ENCODE assay signal across 8 cellular contexts in the genomic region with DNA sequence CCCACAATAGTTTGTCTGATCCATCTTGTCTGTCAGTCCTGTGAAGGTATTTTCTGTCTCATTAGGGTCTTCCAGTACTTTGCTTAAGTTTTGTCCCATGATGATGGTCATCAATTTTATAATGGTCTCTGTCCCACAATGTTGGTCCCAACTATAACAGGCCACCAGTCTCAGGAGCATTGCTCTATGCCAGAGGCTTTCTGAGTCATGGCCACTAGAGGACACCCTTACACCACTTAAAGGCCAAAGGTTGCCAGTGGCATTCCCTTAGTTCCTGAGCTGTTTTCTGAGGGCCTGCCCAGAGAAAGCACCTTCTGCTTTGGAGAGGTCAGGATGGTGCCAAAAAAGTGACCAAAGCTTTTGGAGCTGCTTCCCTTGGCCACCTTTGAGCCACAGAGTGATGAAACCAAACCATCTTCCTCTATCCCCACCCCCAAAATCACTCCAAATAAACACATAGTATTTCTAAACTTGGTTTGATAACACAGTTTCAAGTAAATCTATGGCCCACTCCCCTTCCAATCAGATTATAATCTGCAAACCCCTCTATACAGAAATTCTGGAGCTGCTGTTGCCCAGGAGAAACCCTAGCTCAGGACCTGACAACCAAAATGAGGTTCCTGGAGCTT. TPM values are rescaled to one million over a fixed set of nuclear protein-coding genes. Genes with fewer than 3 reads are reported as not detected.
A peak's percentile ranks its signal among the peaks of the same experiment; 100 is the strongest.
DNase-seq lines count a peak whose midpoint lies in the region; TF ChIP-seq lines count a peak whose summit lies in the region.
"Had no signal": no experiment of that assay in that cellular context is flagged by ENCODE, and none has a peak within 500 bp of the region (broad histone marks: within the 10 kb centered on the region; RNA-seq: fewer than 3 reads in every experiment).

No MANE protein-coding gene starts in this region.

- no peaks in the 10 kb centered on the region for H3K27me3 ChIP-seq in HAP-1 (ENCODE audit: low read depth)
- H3K27me3 ChIP-seq in brain microvascular endothelial cell (replicated peaks), result no peaks in the 10 kb centered on the region

- H3K4me3 ChIP-seq in HAP-1 (no peak overlapping the region), brain microvascular endothelial cell (ENCODE audit: low read depth, low read length) (no peak overlapping the region)

- no peak overlapping the region for H3K27ac ChIP-seq in brain microvascular endothelial cell
- H3K27ac ChIP-seq: epithelial cell of prostate had no signal

- DNase-seq in HAP-1 (ENCODE audit: low spot score in 2 of 2), result peak; percentile 74 to 75
- DNase-seq in M059J (ENCODE audit: low read depth), result peak; percentile 74
- peak; percentile 20 for DNase-seq in SKM-1 (lab: John Stamatoyannopoulos, UW; ENCODE audit: unreplicated experiment)
- DNase-seq in brain microvascular endothelial cell, result peak; percentile 78
- peak; percentile 85 for DNase-seq in iPS-NIHi7 (ENCODE audit: extremely low spot score)
- peak; percentile 34 for DNase-seq in stimulated activated CD4-positive, alpha-beta T cell treated with anti-CD3 and anti-CD28 coated beads, Interleukin-1b, Interleukin-23, amount 100 ng/mL, for 48 hours

- no peaks in the 10 kb centered on the region for H3K4me1 ChIP-seq in HAP-1

- TF ChIP-seq CTCF in GM12801 (IDR thresholded peaks at IDR 0.05; ENCODE audit: extremely low read depth, insufficient read length) (peak; percentile 44), brain microvascular endothelial cell (IDR thresholded peaks at IDR 0.05; ENCODE audit: low read depth, low read length, missing control alignments) (peak; percentile 93)

- no peaks in the 10 kb centered on the region for H3K9me3 ChIP-seq in HAP-1

- in situ Hi-C loops in HAP-1 (cut with MboI; ENCODE audit: low sequenced_read_pairs), result no loop called here
- in situ Hi-C loops in brain microvascular endothelial cell (cut with HindIII; ENCODE audit: low pct_ligation_motif_present, low sequenced_read_pairs), result no loop called here

- H3K36me3 ChIP-seq in HAP-1 (replicated peaks) (no peaks in the 10 kb centered on the region), brain microvascular endothelial cell (replicated peaks) (no peaks in the 10 kb centered on the region)

RNA-seq across cellular contexts. Expression of a gene that starts 19.3 kb away (rescaled TPM):
- total RNA-seq in M059J (2014; rRNA removed; shearing (Covaris generic)), result 288 and 321 TPM in 2 replicates

RNA-seq across cellular contexts. Expression of a gene that starts 41.2 kb away (rescaled TPM):
- total RNA-seq in M059J (2014; rRNA removed; shearing (Covaris generic)), result 0.12 and 2.1 TPM in 2 replicates

Comparison
In these comparisons a context has a peak if more than half of its experiments do, and no peak if none do; other contexts are left out.
1. DNase-seq: peak in every context shown above with its lines; median percentile 85 in iPS-NIHi7; 78 in brain microvascular endothelial cell; 74 in HAP-1; 74 in M059J; 34 in stimulated activated CD4-positive, alpha-beta T cell treated with anti-CD3 and anti-CD28 coated beads, Interleukin-1b, Interleukin-23, amount 100 ng/mL, for 48 hours; 20 in SKM-1.